Comparison of ENCODE assay signal across 31 cellular contexts in genomic region chr16:7742626-7743025, GRCh38.
"Had no signal": no experiment of that assay in that cellular context is flagged by ENCODE, and none has a peak within 500 bp of the region (broad histone marks: within the 10 kb centered on the region; RNA-seq: fewer than 3 reads in every experiment).

No MANE protein-coding gene starts in this region.

- H3K4me1 Mint-ChIP-seq: naive thymus-derived CD8-positive, alpha-beta T cell; nephron progenitor cell; neural crest cell; stimulated activated effector memory CD8-positive, alpha-beta T cell treated with anti-CD3 and anti-CD28 coated beads, Interleukin-12 subunit alpha, Interleukin-12 subunit beta, amount 100 ng/mL, for 72 hours; stimulated activated naive B cell treated with anti-CD40 and anti-IgM and Interleukin-4, amounts not matched to agents 10 μg/mL and 1 μg/mL and 100 μg/mL, for 72 hours had no signal

- H3K79me2 ChIP-seq: parathyroid adenoma had no signal

- H3K9me3 ChIP-seq: ovary, psoas muscle, thoracic aorta, thyroid gland, tibial nerve, upper lobe of left lung, vagina had no signal

- H3K9ac ChIP-seq: parathyroid adenoma had no signal

- H3K27me3 Mint-ChIP-seq: naive thymus-derived CD8-positive, alpha-beta T cell; natural killer cell treated with Interleukin-12 subunit alpha and Interleukin-12 subunit beta and Interleukin-15 and Interleukin-18, amount 100 ng/mL, for 72 hours; stimulated activated naive B cell treated with anti-CD40 and anti-IgM and Interleukin-4, amounts not matched to agents 10 μg/mL and 1 μg/mL and 100 μg/mL, for 72 hours; stimulated activated naive CD8-positive, alpha-beta T cell treated with anti-CD3 and anti-CD28 coated beads, Interleukin-15, Interleukin-2, amounts not matched to agents 100 ng/mL and 50 ng/mL, for 24 hours had no signal

- H3K36me3 Mint-ChIP-seq: naive thymus-derived CD8-positive, alpha-beta T cell; natural killer cell treated with Interleukin-12 subunit alpha and Interleukin-12 subunit beta and Interleukin-15 and Interleukin-18, amount 100 ng/mL, for 72 hours; stimulated activated effector memory CD8-positive, alpha-beta T cell treated with anti-CD3 and anti-CD28 coated beads, Interleukin-12 subunit alpha, Interleukin-12 subunit beta, amount 100 ng/mL, for 72 hours; stimulated activated naive B cell treated with anti-CD40 and anti-IgM and Interleukin-4, amounts not matched to agents 10 μg/mL and 1 μg/mL and 100 μg/mL, for 72 hours had no signal

- H3K4me3 ChIP-seq: ovary, psoas muscle, skin epidermis, smooth muscle cell, spleen, stomach, thoracic aorta, thyroid gland, tibial nerve, upper lobe of left lung, vagina had no signal

- H3K27me3 ChIP-seq: ovary, spleen, stomach, thyroid gland, tibial nerve, upper lobe of left lung, vagina had no signal

- H2AFZ ChIP-seq: parathyroid adenoma had no signal

- H3K4me3 Mint-ChIP-seq: naive thymus-derived CD8-positive, alpha-beta T cell; natural killer cell treated with Interleukin-12 subunit alpha and Interleukin-12 subunit beta and Interleukin-15 and Interleukin-18, amount 100 ng/mL, for 72 hours; nephron progenitor cell; neural crest cell; stimulated activated effector memory CD8-positive, alpha-beta T cell treated with anti-CD3 and anti-CD28 coated beads, Interleukin-12 subunit alpha, Interleukin-12 subunit beta, amount 100 ng/mL, for 72 hours; stimulated activated naive B cell treated with anti-CD40 and anti-IgM and Interleukin-4, amounts not matched to agents 10 μg/mL and 1 μg/mL and 100 μg/mL, for 72 hours; stimulated activated naive CD8-positive, alpha-beta T cell treated with anti-CD3 and anti-CD28 coated beads, Interleukin-15, Interleukin-2, amounts not matched to agents 100 ng/mL and 50 ng/mL, for 24 hours had no signal

- H3K36me3 ChIP-seq: ovary, spleen, stomach, thoracic aorta, thyroid gland, tibial nerve, upper lobe of left lung, vagina had no signal

- H3K4me1 ChIP-seq: parathyroid adenoma, psoas muscle, spleen, thyroid gland, tibial nerve, upper lobe of left lung had no signal

- ATAC-seq: naive thymus-derived CD8-positive, alpha-beta T cell; natural killer cell treated with Interleukin-12 subunit alpha and Interleukin-12 subunit beta and Interleukin-15 and Interleukin-18, amount 100 ng/mL, for 72 hours; psoas muscle; right cardiac atrium; sciatic nerve; stimulated activated effector memory CD8-positive, alpha-beta T cell treated with anti-CD3 and anti-CD28 coated beads, Interleukin-12 subunit alpha, Interleukin-12 subunit beta, amount 100 ng/mL, for 72 hours; stimulated activated naive B cell treated with anti-CD40 and anti-IgM and Interleukin-4, amounts not matched to agents 10 μg/mL and 1 μg/mL and 100 μg/mL, for 72 hours had no signal

- H3K27ac ChIP-seq: ovary, parathyroid adenoma, psoas muscle, skin epidermis, spleen, stomach, thoracic aorta, thyroid gland, tibial nerve, upper lobe of left lung, vagina had no signal

- H3K27ac Mint-ChIP-seq: naive thymus-derived CD8-positive, alpha-beta T cell; natural killer cell treated with Interleukin-12 subunit alpha and Interleukin-12 subunit beta and Interleukin-15 and Interleukin-18, amount 100 ng/mL, for 72 hours; nephron progenitor cell; progenitor cell of endocrine pancreas; stimulated activated effector memory CD8-positive, alpha-beta T cell treated with anti-CD3 and anti-CD28 coated beads, Interleukin-12 subunit alpha, Interleukin-12 subunit beta, amount 100 ng/mL, for 72 hours; stimulated activated naive B cell treated with anti-CD40 and anti-IgM and Interleukin-4, amounts not matched to agents 10 μg/mL and 1 μg/mL and 100 μg/mL, for 72 hours; stimulated activated naive CD8-positive, alpha-beta T cell treated with anti-CD3 and anti-CD28 coated beads, Interleukin-15, Interleukin-2, amounts not matched to agents 100 ng/mL and 50 ng/mL, for 24 hours had no signal

- H3K4me2 ChIP-seq: smooth muscle cell had no signal

- DNase-seq: naive thymus-derived CD8-positive, alpha-beta T cell; nephron progenitor cell; occipital lobe; ovary; posterior cingulate gyrus; psoas muscle; right cardiac atrium; spleen; stimulated activated CD4-positive, alpha-beta T cell treated with anti-CD3 and anti-CD28 coated beads, Interleukin-12 subunit alpha, Interleukin-12 subunit beta, amount 100 ng/mL, for 4 hours; stimulated activated CD4-positive, alpha-beta T cell treated with anti-CD3 and anti-CD28 coated beads, Interleukin-1b, Interleukin-23, amount 100 ng/mL, for 48 hours; stimulated activated CD4-positive, alpha-beta T cell treated with anti-CD3 and anti-CD28 coated beads, Interleukin-2, amount 100 ng/mL, for 48 hours; stimulated activated CD4-positive, alpha-beta T cell treated with anti-CD3 and anti-CD28 coated beads, Interleukin-4, amount 100 ng/mL, for 24 hours; stimulated activated naive B cell treated with anti-CD40 and anti-IgM and Interleukin-4, amounts not matched to agents 10 μg/mL and 1 μg/mL and 100 μg/mL, for 72 hours; stimulated activated naive CD4-positive, alpha-beta T cell treated with Interleukin-2 at 50 U/mL for 16 hours; stomach; thyroid gland; trophoblast cell; upper lobe of left lung had no signal

- FAIRE-seq: urothelium cell line had no signal
